In genomic region chr16:89038221-89038721, GRCh38 we compare ENCODE assay signal across 19 cellular contexts. TPM values are rescaled to one million over a fixed set of nuclear protein-coding genes. Genes with fewer than 3 reads are reported as not detected.
DNase-seq lines count a peak whose midpoint lies in the region; FAIRE-seq and TF ChIP-seq lines count a peak whose summit lies in the region.
"Had no signal": no experiment of that assay in that cellular context is flagged by ENCODE, and none has a peak within 500 bp of the region (broad histone marks: within the 10 kb centered on the region; RNA-seq: fewer than 3 reads in every experiment).

No MANE protein-coding gene starts in this region.

- H3K4me1 Mint-ChIP-seq in chondrocyte (ENCODE audit: low read depth) = no peaks in the 10 kb centered on the region

- TF ChIP-seq CTCF in chondrocyte (IDR thresholded peaks at IDR 0.05) (no peak), osteoblast (IDR thresholded peaks at IDR 0.05; ENCODE audit: extremely low read depth, low read depth, low read length) (no peak)

- H3K4me3 ChIP-seq in osteoblast (ENCODE audit: insufficient read depth, low read length) (no peak overlapping the region), small intestine (ENCODE audit: low read depth in 1 of 2, low read length in 2 of 2) (no peak overlapping the region)
- H3K4me3 ChIP-seq: GM12878 had no signal

- H2AFZ ChIP-seq in osteoblast (ENCODE audit: low read length) = no peak overlapping the region

- no peaks in the 10 kb centered on the region for H3K9me3 ChIP-seq in osteoblast (ENCODE audit: low read depth, low read length)
- H3K9me3 ChIP-seq in small intestine (ENCODE audit: control insufficient read depth, low read depth) = no peaks in the 10 kb centered on the region
- H3K9me3 ChIP-seq: Caco-2 had no signal

- WGBS in small intestine, 3 donors = 62 to 74% (median 64%) methylated on average over 24 of the region's 24 CpGs

- no peaks in the 10 kb centered on the region for H3K4me1 ChIP-seq in osteoblast (ENCODE audit: insufficient read depth, low read length)
- H3K4me1 ChIP-seq in small intestine (ENCODE audit: control insufficient read depth in 2 of 2, insufficient read depth in 1 of 2, low read depth in 1 of 2, low read length in 1 of 2) = no peaks in the 10 kb centered on the region
- H3K4me1 ChIP-seq: Caco-2 had no signal

- H3K79me2 ChIP-seq in osteoblast (ENCODE audit: insufficient read depth, low read length) = no peaks in the 10 kb centered on the region

- H3K4me2 ChIP-seq in osteoblast (ENCODE audit: insufficient read depth, low read length) = no peak overlapping the region

- no peaks in the 10 kb centered on the region for H3K36me3 Mint-ChIP-seq in chondrocyte (ENCODE audit: low read depth)

- H3K27me3 Mint-ChIP-seq in chondrocyte (ENCODE audit: low read depth) = peaks cover 33% of the 10 kb centered on the region

- no peak overlapping the region for H3K27ac Mint-ChIP-seq in chondrocyte (ENCODE audit: unreplicated experiment)
- H3K27ac Mint-ChIP-seq: CD14-positive monocyte had no signal

- no peak overlapping the region for H3K4me3 Mint-ChIP-seq in chondrocyte (ENCODE audit: unreplicated experiment)

- FAIRE-seq in small intestine (lab: Jason Lieb, UNC) = no peak
- FAIRE-seq: GM12878, GM18507, HTR-8/SVneo, RCC 7860 had no signal

- no peaks in the 10 kb centered on the region for H3K9me3 Mint-ChIP-seq in chondrocyte (ENCODE audit: low read depth)

- H3K36me3 ChIP-seq in osteoblast (ENCODE audit: insufficient read depth, low read length) (no peaks in the 10 kb centered on the region), small intestine (ENCODE audit: control insufficient read depth in 2 of 2, insufficient read depth in 2 of 2, low read length in 2 of 2) (no peaks in the 10 kb centered on the region)

- peaks cover 6% of the 10 kb centered on the region for H3K27me3 ChIP-seq in osteoblast (ENCODE audit: insufficient read depth, low read length)
- peaks cover 3 to 4% of the 10 kb centered on the region in 2 donors for H3K27me3 ChIP-seq in small intestine (ENCODE audit: control insufficient read depth in 2 of 2, insufficient read depth in 2 of 2, low read length in 2 of 2)

- DNase-seq in DMS79 treated with DMSO at 0.1 percent for 48 hours (lab: John Stamatoyannopoulos, UW) (peak; percentile 17), DMS79 (lab: John Stamatoyannopoulos, UW) (no peak), NCI-H524 treated with DMSO at 0.1 percent for 48 hours (lab: John Stamatoyannopoulos, UW) (peak; percentile 76), chondrocyte (ENCODE audit: low spot score) (peak; percentile 72), osteoblast (ENCODE audit: insufficient read length, low spot score, missing footprints) (peak; percentile 36), small intestine (no peak), SW480 (ENCODE audit: low spot score) (no peak), activated gamma-delta T cell (lab: John Stamatoyannopoulos, UW) (no peak)
- DNase-seq: GOT3, NCI-H146, NCI-H2227 treated with DMSO at 0.1 percent for 48 hours, NCI-H748 treated with DMSO at 0.1 percent for 48 hours had no signal

- no peaks in the 10 kb centered on the region for H4K20me1 ChIP-seq in osteoblast (ENCODE audit: insufficient read depth, low read length)

- no peak overlapping the region for H3K27ac ChIP-seq in osteoblast (ENCODE audit: low read depth, low read length)
- H3K27ac ChIP-seq in small intestine (ENCODE audit: low read depth in 1 of 2, low read length in 1 of 2) = no peak overlapping the region
- H3K27ac ChIP-seq: 22Rv1 had no signal

RNA-seq across cellular contexts. Expression of gene ACSF3, which starts 55.4 kb away (rescaled TPM):
- total RNA-seq in chondrocyte = 19.5 to 24.4 TPM (median 20.8 TPM) in 3 replicates
- 25.6 and 29.3 TPM in 2 replicates for total RNA-seq in osteoblast
- 10 to 100 TPM; 49.2 to 93.7 (median 68.1) TPM for polyA plus RNA-seq in small intestine

Comparison
In these comparisons a context has a peak if more than half of its experiments do, and no peak if none do; other contexts are left out.
1. DNase-seq: peak in DMS79 treated with DMSO at 0.1 percent for 48 hours (single experiment), NCI-H524 treated with DMSO at 0.1 percent for 48 hours (single experiment), chondrocyte (single experiment) and osteoblast (single experiment); none in DMS79 (single experiment), small intestine (single experiment), SW480 (single experiment) and activated gamma-delta T cell (single experiment).